Comparison of ENCODE assay signal across 13 cellular contexts in the genomic region with DNA sequence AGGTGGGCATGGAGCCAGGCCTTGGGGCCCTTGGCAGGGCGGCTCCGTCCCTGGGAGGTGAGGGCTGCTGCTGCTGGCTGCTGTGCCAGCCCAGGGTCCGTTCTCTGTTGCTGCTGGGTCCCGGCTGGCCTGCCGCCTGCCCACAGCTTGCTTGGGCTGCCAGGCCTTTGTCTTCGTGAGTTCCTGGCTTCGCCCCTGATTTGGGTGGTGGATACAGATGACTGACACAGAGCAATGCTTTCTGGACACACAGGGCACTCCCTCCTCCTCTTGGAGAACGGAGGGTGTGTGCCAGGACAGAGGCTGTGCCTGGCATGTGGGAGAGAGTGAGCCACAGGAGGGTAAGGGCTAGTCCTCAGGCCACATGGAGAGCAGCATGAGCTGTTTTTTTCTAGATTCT.
DNase-seq lines count a peak whose midpoint lies in the region; ATAC-seq and TF ChIP-seq lines count a peak whose summit lies in the region.
"Had no signal": no experiment of that assay in that cellular context is flagged by ENCODE, and none has a peak within 500 bp of the region (broad histone marks: within the 10 kb centered on the region; RNA-seq: fewer than 3 reads in every experiment).

No MANE protein-coding gene starts in this region.

- H3K4me1 ChIP-seq in ascending aorta: peaks cover 13 to 30% of the 10 kb centered on the region in 2 donors
- peaks cover 0 to 11% (median 0%) of the 10 kb centered on the region in 6 donors for H3K4me1 ChIP-seq in spleen

- no peak for TF ChIP-seq POLR2A in spleen (IDR thresholded peaks at IDR 0.05)

- WGBS in spleen, 5 donors: 75 to 90% (median 87%) methylated on average over 3 to 8 of the region's 8 CpGs

- intact Hi-C loops in ascending aorta (cut with DNase I) (no loop called here), left ventricle myocardium superior (cut with micrococcal nuclease) (no loop called here), spleen (cut with DNase I; ENCODE audit: low total_unique reads) (no loop called here)

- H3K27ac ChIP-seq in ascending aorta: peak overlapping the region; percentile 67 to 75
- H3K27ac ChIP-seq in spleen: no peak overlapping the region
- H3K27ac ChIP-seq: esophagus muscularis mucosa had no signal

- H3K4me3 ChIP-seq in LNCaP clone FGC (ENCODE audit: low read depth, low read length) (no peak overlapping the region), ascending aorta (no peak overlapping the region), spleen (no peak overlapping the region), H7 (ENCODE audit: insufficient read depth, low read depth, low read length) (no peak overlapping the region)
- H3K4me3 ChIP-seq: esophagus muscularis mucosa had no signal

- H3K9me3 Mint-ChIP-seq in activated CD8-positive, alpha-beta T cell treated with anti-CD3 and anti-CD28 coated beads, Interleukin-2, amount 10 ng/mL, durations not matched to agents 7 days and 5 days (ENCODE audit: insufficient read depth): no peaks in the 10 kb centered on the region

- ATAC-seq in left ventricle myocardium superior: peak; percentile 79
- ATAC-seq in activated CD8-positive, alpha-beta T cell treated with anti-CD3 and anti-CD28 coated beads, Interleukin-2, amount 10 ng/mL, durations not matched to agents 7 days and 5 days: no peak
- ATAC-seq in GM21529 (IDR thresholded peaks at IDR 0.05; ENCODE audit: unreplicated experiment): no peak
- ATAC-seq: T-helper 17 cell had no signal

- H3K27ac Mint-ChIP-seq in activated CD8-positive, alpha-beta T cell treated with anti-CD3 and anti-CD28 coated beads, Interleukin-2, amount 10 ng/mL, durations not matched to agents 7 days and 5 days: no peak overlapping the region
- H3K27ac Mint-ChIP-seq: T-helper 17 cell had no signal

- H3K36me3 ChIP-seq in ascending aorta (no peaks in the 10 kb centered on the region), spleen (no peaks in the 10 kb centered on the region), H7 (replicated peaks; ENCODE audit: control insufficient read depth, insufficient read depth, low read length) (no peaks in the 10 kb centered on the region)
- H3K36me3 ChIP-seq: esophagus muscularis mucosa had no signal

- no peaks in the 10 kb centered on the region for H3K4me1 Mint-ChIP-seq in activated CD8-positive, alpha-beta T cell treated with anti-CD3 and anti-CD28 coated beads, Interleukin-2, amount 10 ng/mL, durations not matched to agents 7 days and 5 days (ENCODE audit: low read depth)

- H3K4me3 Mint-ChIP-seq in activated CD8-positive, alpha-beta T cell treated with anti-CD3 and anti-CD28 coated beads, Interleukin-2, amount 10 ng/mL, durations not matched to agents 7 days and 5 days: no peak overlapping the region
- H3K4me3 Mint-ChIP-seq: T-helper 17 cell had no signal

- POLR2A ChIA-PET in activated CD8-positive, alpha-beta T cell treated with anti-CD3 and anti-CD28 coated beads, Interleukin-2, amount 10 ng/mL, durations not matched to agents 7 days and 5 days (lab: Charles Lee): no interaction called here

- no peaks in the 10 kb centered on the region for H3K36me3 Mint-ChIP-seq in activated CD8-positive, alpha-beta T cell treated with anti-CD3 and anti-CD28 coated beads, Interleukin-2, amount 10 ng/mL, durations not matched to agents 7 days and 5 days (ENCODE audit: low read depth)

- DNase-seq in LNCaP clone FGC (ENCODE audit: low read depth) (peak; percentile 21), ascending aorta (ENCODE audit: low spot score in 2 of 2) (peak in 1 of 2 donors; percentile 75), left ventricle myocardium superior (peak; percentile 49), spleen (peak; percentile 54), H7 (no peak)
- DNase-seq in activated CD8-positive, alpha-beta T cell treated with anti-CD3 and anti-CD28 coated beads, Interleukin-2, amount 10 ng/mL, durations not matched to agents 7 days and 5 days: no peak
- DNase-seq: activated CD4-positive, alpha-beta T cell treated with anti-CD3 and anti-CD28 coated beads for 1 hour; NCI-H1105 treated with DMSO at 0.1 percent for 48 hours; NCI-H510A treated with DMSO at 0.1 percent for 48 hours; stimulated activated CD4-positive, alpha-beta T cell treated with anti-CD3 and anti-CD28 coated beads, Interleukin-2, amount 100 ng/mL, for 48 hours; T-helper 17 cell had no signal

- H3K27me3 ChIP-seq in ascending aorta (no peaks in the 10 kb centered on the region), spleen (replicated peaks in 1 of 7) (peaks cover 0 to 16% (median 0%) of the 10 kb centered on the region in 7 donors), H7 (ENCODE audit: control insufficient read depth, insufficient read depth, low read length) (no peaks in the 10 kb centered on the region)
- H3K27me3 ChIP-seq: esophagus muscularis mucosa had no signal

- no peak for TF ChIP-seq CTCF in LNCaP clone FGC (IDR thresholded peaks at IDR 0.05; ENCODE audit: control insufficient read depth, extremely low read depth, insufficient read depth)
- TF ChIP-seq CTCF in ascending aorta (IDR thresholded peaks at IDR 0.05): no peak
- no peak for TF ChIP-seq CTCF in spleen (IDR thresholded peaks at IDR 0.05 in 8 of 11, conservative IDR thresholded peaks at IDR 0.05 in 3 of 11)

- H3K9me3 ChIP-seq in ascending aorta (no peaks in the 10 kb centered on the region), spleen (no peaks in the 10 kb centered on the region)
- H3K9me3 ChIP-seq: esophagus muscularis mucosa had no signal

- CTCF ChIA-PET in activated CD8-positive, alpha-beta T cell treated with anti-CD3 and anti-CD28 coated beads, Interleukin-2, amount 10 ng/mL, durations not matched to agents 7 days and 5 days (lab: Charles Lee): no interaction called here

- peaks cover 3% of the 10 kb centered on the region for H3K27me3 Mint-ChIP-seq in activated CD8-positive, alpha-beta T cell treated with anti-CD3 and anti-CD28 coated beads, Interleukin-2, amount 10 ng/mL, durations not matched to agents 7 days and 5 days (ENCODE audit: low read depth)

Comparison
In these comparisons a context has a peak if more than half of its experiments do, and no peak if none do; other contexts are left out.
1. DNase-seq: peak in LNCaP clone FGC (single experiment), left ventricle myocardium superior (single experiment) and spleen (single experiment); none in activated CD8-positive, alpha-beta T cell treated with anti-CD3 and anti-CD28 coated beads, Interleukin-2, amount 10 ng/mL, durations not matched to agents 7 days and 5 days (single experiment) and H7 (single experiment).
2. H3K27ac ChIP-seq: peak in ascending aorta (2 of 2); none in spleen (0 of 8).